ENCODE assay signal across 8 cellular contexts in genomic region chr15:36579792-36580431, GRCh38. TPM values are rescaled to one million over a fixed set of nuclear protein-coding genes. Genes with fewer than 3 reads are reported as not detected.
DNase-seq lines count a peak whose midpoint lies in the region; ATAC-seq and TF ChIP-seq lines count a peak whose summit lies in the region.

No MANE protein-coding gene starts in this region.

- TF ChIP-seq CTCF in dorsolateral prefrontal cortex (IDR thresholded peaks at IDR 0.05 in 54 of 56, conservative IDR thresholded peaks at IDR 0.05 in 2 of 56; ENCODE audit: low read depth in 1 of 56, partially characterized antibody in 56 of 56), result peak in 5 of 56 donors; percentile 1 to 28 (median 5)
- TF ChIP-seq CTCF in thyroid gland (IDR thresholded peaks at IDR 0.05), result no peak

- H3K4me3 ChIP-seq in dorsolateral prefrontal cortex (peak overlapping the region; percentile 68 to 95 (median 85)), mononuclear cell (ENCODE audit: low read length) (peak overlapping the region; percentile 66), thyroid gland (replicated peaks in 1 of 3) (peak overlapping the region; percentile 57 to 66 (median 57))

- H3K27ac ChIP-seq in dorsolateral prefrontal cortex (peak overlapping the region in 51 of 59 donors; percentile 4 to 92 (median 80)), thyroid gland (peak overlapping the region in 2 of 3 donors; percentile 43 to 77)

- H3K27me3 ChIP-seq in dorsolateral prefrontal cortex (no peaks in the 10 kb centered on the region), mononuclear cell (ENCODE audit: insufficient read depth, low read length) (no peaks in the 10 kb centered on the region), thyroid gland (no peaks in the 10 kb centered on the region)

- ATAC-seq in HG02981 (IDR thresholded peaks at IDR 0.05; ENCODE audit: unreplicated experiment), result peak; percentile 27

- 44 to 49% methylated on average over 15 to 17 of the region's 17 CpGs for WGBS in thyroid gland, 2 donors

- H3K36me3 ChIP-seq in thyroid gland, result no peaks in the 10 kb centered on the region

- H3K9me3 ChIP-seq in mononuclear cell (ENCODE audit: low read depth, low read length) (no peaks in the 10 kb centered on the region), thyroid gland (no peaks in the 10 kb centered on the region)

- DNase-seq in activated T-cell treated with anti-CD3 and anti-CD28 coated beads for 1 hour (ENCODE audit: low read depth), result peak; percentile 1
- DNase-seq in activated T-cell treated with anti-CD3 and anti-CD28 coated beads for 4 hours, result no peak
- peak; percentile 56 for DNase-seq in SHP77 treated with DMSO at 0.1 percent for 48 hours (lab: John Stamatoyannopoulos, UW)
- DNase-seq in dorsolateral prefrontal cortex, result peak in 7 of 10 donors; percentile 22 to 48 (median 34)
- DNase-seq in thyroid gland, result peak; percentile 40 to 42
- DNase-seq in NCI-H187 treated with DMSO at 0.1 percent for 48 hours (lab: John Stamatoyannopoulos, UW), result no peak

- H3K4me1 ChIP-seq in mononuclear cell (ENCODE audit: insufficient read depth, low read length), result peaks cover 7% of the 10 kb centered on the region
- peaks cover 0 to 6% of the 10 kb centered on the region in 2 donors for H3K4me1 ChIP-seq in thyroid gland

- no peak for TF ChIP-seq POLR2A in thyroid gland (IDR thresholded peaks at IDR 0.05)

- intact Hi-C loops in dorsolateral prefrontal cortex (cut with DNase I) (no loop called here), thyroid gland (cut with DNase I) (no loop called here)

RNA-seq across cellular contexts. Expression of gene CDIN1, which starts 0.5 kb away (rescaled TPM):
- total RNA-seq in dorsolateral prefrontal cortex (10 to 100 TPM in 92 of 120 experiments, 1 to 10 TPM in 28; 5.5 to 21.6 (median 12.0) TPM), mononuclear cell (4.2 TPM), thyroid gland (10 to 100 TPM in 2 of 4 donors, 1 to 10 TPM in 2; 3.5 to 25.8 (median 9.5) TPM)

Comparison
In these comparisons a context has a peak if more than half of its experiments do, and no peak if none do; other contexts are left out.
1. DNase-seq: peak in activated T-cell treated with anti-CD3 and anti-CD28 coated beads for 1 hour (single experiment), SHP77 treated with DMSO at 0.1 percent for 48 hours (single experiment), dorsolateral prefrontal cortex (7 of 10) and thyroid gland (2 of 2); none in activated T-cell treated with anti-CD3 and anti-CD28 coated beads for 4 hours (single experiment) and NCI-H187 treated with DMSO at 0.1 percent for 48 hours (single experiment).
2. Peak in every context shown above with its lines, with median percentiles within 50 percentile points of each other: H3K4me3 ChIP-seq.